In genomic region chr2:13660231-13660630, GRCh38 we compare ENCODE assay signal across 14 cellular contexts.
DNase-seq lines count a peak whose midpoint lies in the region; ATAC-seq and TF ChIP-seq lines count a peak whose summit lies in the region.
"Had no signal": no experiment of that assay in that cellular context is flagged by ENCODE, and none has a peak within 500 bp of the region (broad histone marks: within the 10 kb centered on the region; RNA-seq: fewer than 3 reads in every experiment).

No MANE protein-coding gene starts in this region.

- H3K79me1 ChIP-seq in mesenchymal stem cell (replicated peaks; ENCODE audit: low read length, poor library complexity, severe bottlenecking), result no peaks in the 10 kb centered on the region

- H4K8ac ChIP-seq in mesenchymal stem cell (ENCODE audit: low read length), result no peak overlapping the region

- no peaks in the 10 kb centered on the region for H3K4me1 Mint-ChIP-seq in CD8-positive, alpha-beta memory T cell
- no peaks in the 10 kb centered on the region for H3K4me1 Mint-ChIP-seq in CD14-positive monocyte
- H3K4me1 Mint-ChIP-seq: CD4-positive, alpha-beta memory T cell had no signal

- 80% methylated on average over 2 of the region's 3 CpGs for WGBS in mesenchymal stem cell

- POLR2A ChIA-PET in CD8-positive, alpha-beta memory T cell (lab: Charles Lee), result no interaction called here

- no peak overlapping the region for H2BK15ac ChIP-seq in mesenchymal stem cell (ENCODE audit: low read depth, poor library complexity, severe bottlenecking)

- no peak for ATAC-seq in GM21528 (IDR thresholded peaks at IDR 0.05; ENCODE audit: low FRiP score, unreplicated experiment)

- H3K36me3 Mint-ChIP-seq in CD8-positive, alpha-beta memory T cell, result no peaks in the 10 kb centered on the region
- no peaks in the 10 kb centered on the region for H3K36me3 Mint-ChIP-seq in CD14-positive monocyte

- peak overlapping the region; percentile 41 for H3K9ac ChIP-seq in mesenchymal stem cell (ENCODE audit: low read length)

- CTCF ChIA-PET in CD8-positive, alpha-beta memory T cell (lab: Charles Lee), result no interaction called here

- H3K4me3 ChIP-seq in mesenchymal stem cell (ENCODE audit: insufficient read depth in 1 of 2, low read depth in 1 of 2, low read length in 2 of 2), result no peak overlapping the region
- H3K4me3 ChIP-seq in CD8-positive, alpha-beta memory T cell (ENCODE audit: low read length), result no peak overlapping the region
- H3K4me3 ChIP-seq: HAP-1 had no signal

- H2AK5ac ChIP-seq in mesenchymal stem cell (ENCODE audit: low read length, severe bottlenecking), result no peak overlapping the region

- H3K27ac Mint-ChIP-seq in CD8-positive, alpha-beta memory T cell, result no peak overlapping the region
- no peak overlapping the region for H3K27ac Mint-ChIP-seq in CD14-positive monocyte
- H3K27ac Mint-ChIP-seq: CD4-positive, alpha-beta memory T cell had no signal

- peaks cover 2 to 49% (median 14%) of the 10 kb centered on the region in 5 donors for H3K9me3 Mint-ChIP-seq in CD8-positive, alpha-beta memory T cell
- peaks cover 0 to 10% (median 2%) of the 10 kb centered on the region in 7 donors for H3K9me3 Mint-ChIP-seq in CD14-positive monocyte

- no peak overlapping the region for H3K4me2 ChIP-seq in mesenchymal stem cell (ENCODE audit: low read length, poor library complexity, severe bottlenecking)

- H3K14ac ChIP-seq in mesenchymal stem cell (ENCODE audit: low read length in 2 of 2), result no peak overlapping the region

- no peak overlapping the region for H3K4me3 Mint-ChIP-seq in CD8-positive, alpha-beta memory T cell
- no peak overlapping the region for H3K4me3 Mint-ChIP-seq in CD14-positive monocyte
- H3K4me3 Mint-ChIP-seq: CD4-positive, alpha-beta memory T cell had no signal

- H2BK120ac ChIP-seq in mesenchymal stem cell (ENCODE audit: low read depth, low read length), result no peak overlapping the region

- H3K18ac ChIP-seq in mesenchymal stem cell (ENCODE audit: low read depth in 1 of 2, low read length in 2 of 2), result no peak overlapping the region

- intact Hi-C loops in CD14-positive monocyte (cut with micrococcal nuclease), result no loop called here

- H3K4me1 ChIP-seq in mesenchymal stem cell (ENCODE audit: control insufficient read depth, insufficient read depth, low read depth, low read length), result no peaks in the 10 kb centered on the region
- H3K4me1 ChIP-seq in CD8-positive, alpha-beta memory T cell (ENCODE audit: insufficient read depth, low read length), result no peaks in the 10 kb centered on the region
- H3K4me1 ChIP-seq: BE2C, HAP-1 had no signal

- H3K36me3 ChIP-seq in mesenchymal stem cell (ENCODE audit: control insufficient read depth in 1 of 2, insufficient read depth in 2 of 2, low read depth in 1 of 2, low read length in 2 of 2), result no peaks in the 10 kb centered on the region
- H3K36me3 ChIP-seq in CD8-positive, alpha-beta memory T cell (ENCODE audit: insufficient read depth, low read length), result no peaks in the 10 kb centered on the region
- H3K36me3 ChIP-seq: BE2C, HAP-1 had no signal

- no peak overlapping the region for H3K4ac ChIP-seq in mesenchymal stem cell (ENCODE audit: low read depth in 1 of 2, low read length in 2 of 2)

- peaks cover under 1% of the 10 kb centered on the region for H3K9me3 ChIP-seq in mesenchymal stem cell (ENCODE audit: control insufficient read depth, low read length)
- no peaks in the 10 kb centered on the region for H3K9me3 ChIP-seq in CD8-positive, alpha-beta memory T cell (ENCODE audit: low read length)
- H3K9me3 ChIP-seq: BE2C, HAP-1 had no signal

- peak; percentile 39 for DNase-seq in HCEC 1CT
- DNase-seq in fibroblast of gingiva (ENCODE audit: low read depth), result peak; percentile 4
- DNase-seq in mesenchymal stem cell, result no peak
- DNase-seq in CD8-positive, alpha-beta memory T cell, result no peak
- DNase-seq in CD14-positive monocyte (ENCODE audit: low spot score), result no peak
- DNase-seq: ACHN; BE2C; Calu3; CD4-positive, alpha-beta memory T cell; DMS79 treated with DMSO at 0.1 percent for 48 hours; GF-D8 had no signal

- no peak overlapping the region for H2BK12ac ChIP-seq in mesenchymal stem cell (ENCODE audit: low read length in 2 of 2)

- H4K91ac ChIP-seq in mesenchymal stem cell (ENCODE audit: low read length), result no peak overlapping the region

- TF ChIP-seq CTCF in CD14-positive monocyte (IDR thresholded peaks at IDR 0.05), result no peak

- H3K27me3 ChIP-seq in mesenchymal stem cell (ENCODE audit: control insufficient read depth in 1 of 2, insufficient read depth in 1 of 2, low read length in 2 of 2), result no peaks in the 10 kb centered on the region
- H3K27me3 ChIP-seq in CD8-positive, alpha-beta memory T cell (ENCODE audit: insufficient read depth, low read length, poor library complexity, severe bottlenecking), result no peaks in the 10 kb centered on the region
- H3K27me3 ChIP-seq: BE2C had no signal

- H2BK5ac ChIP-seq in mesenchymal stem cell (ENCODE audit: low read depth, low read length, poor library complexity, severe bottlenecking), result no peak overlapping the region

- no peak overlapping the region for H3K27ac ChIP-seq in mesenchymal stem cell (ENCODE audit: low read length, poor library complexity, severe bottlenecking)
- H3K27ac ChIP-seq in CD8-positive, alpha-beta memory T cell (ENCODE audit: low read depth, low read length), result no peak overlapping the region
- H3K27ac ChIP-seq: C4-2B had no signal

- H3K23ac ChIP-seq in mesenchymal stem cell (ENCODE audit: low read length in 2 of 2), result no peak overlapping the region

- H2AFZ ChIP-seq in mesenchymal stem cell (ENCODE audit: low read depth, low read length), result no peak overlapping the region

- H3K27me3 Mint-ChIP-seq in CD8-positive, alpha-beta memory T cell, result no peaks in the 10 kb centered on the region
- no peaks in the 10 kb centered on the region for H3K27me3 Mint-ChIP-seq in CD14-positive monocyte (ENCODE audit: low read depth in 3 of 3)
- H3K27me3 Mint-ChIP-seq: CD4-positive, alpha-beta memory T cell had no signal

Comparison
In these comparisons a context has a peak if more than half of its experiments do, and no peak if none do; other contexts are left out.
1. DNase-seq: peak in HCEC 1CT (single experiment) and fibroblast of gingiva (single experiment); none in mesenchymal stem cell (single experiment), CD8-positive, alpha-beta memory T cell (0 of 5) and CD14-positive monocyte (single experiment).